ENCODE assay signal across 4 cellular contexts in the genomic region with DNA sequence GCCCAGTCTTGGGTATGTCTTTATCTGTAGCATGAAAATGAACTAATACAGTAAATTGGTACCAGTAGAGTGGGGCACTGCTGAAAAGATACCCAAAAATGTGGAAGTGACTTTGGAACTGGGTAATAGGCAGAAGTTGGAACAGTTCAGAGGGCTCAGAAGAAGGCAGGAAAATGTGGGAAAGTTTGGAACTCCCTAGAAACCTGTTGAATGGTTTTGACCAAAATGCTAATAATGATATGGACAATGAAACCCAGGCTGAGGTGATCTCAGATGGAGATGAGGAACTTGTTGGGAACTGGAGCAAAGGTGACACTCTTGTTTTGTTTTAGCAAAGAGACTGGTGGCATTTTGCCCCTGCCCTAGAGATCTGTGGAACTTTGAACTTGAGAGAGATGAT. TPM values are rescaled to one million over a fixed set of nuclear protein-coding genes. Genes with fewer than 3 reads are reported as not detected.
"Had no signal": no experiment of that assay in that cellular context is flagged by ENCODE, and none has a peak within 500 bp of the region (broad histone marks: within the 10 kb centered on the region; RNA-seq: fewer than 3 reads in every experiment).

No MANE protein-coding gene starts in this region.

RNA-seq across cellular contexts. Expression of a gene that starts 20.3 kb away (rescaled TPM):
- total RNA-seq: LHCN-M2, M059J, MCF 10A, NCI-H460 had no signal

RNA-seq across cellular contexts. Expression of a gene that starts 24.3 kb away (rescaled TPM):
- total RNA-seq: LHCN-M2 had no signal
